ENCODE assay signal across 1 cellular context in genomic region chr12:1628671-1629337, GRCh38.
TF ChIP-seq lines count a peak whose summit lies in the region.

TSS of gene WNT5B (plus strand) at chr12:1629231. CDS start at chr12:1631355, 2,124 bp downstream.

TF ChIP-seq in HepG2, 621 proteins besides CTCF, POLR2A, EP300 and RAD21 (continued from another document):
- TF ChIP-seq, protein P1, sequence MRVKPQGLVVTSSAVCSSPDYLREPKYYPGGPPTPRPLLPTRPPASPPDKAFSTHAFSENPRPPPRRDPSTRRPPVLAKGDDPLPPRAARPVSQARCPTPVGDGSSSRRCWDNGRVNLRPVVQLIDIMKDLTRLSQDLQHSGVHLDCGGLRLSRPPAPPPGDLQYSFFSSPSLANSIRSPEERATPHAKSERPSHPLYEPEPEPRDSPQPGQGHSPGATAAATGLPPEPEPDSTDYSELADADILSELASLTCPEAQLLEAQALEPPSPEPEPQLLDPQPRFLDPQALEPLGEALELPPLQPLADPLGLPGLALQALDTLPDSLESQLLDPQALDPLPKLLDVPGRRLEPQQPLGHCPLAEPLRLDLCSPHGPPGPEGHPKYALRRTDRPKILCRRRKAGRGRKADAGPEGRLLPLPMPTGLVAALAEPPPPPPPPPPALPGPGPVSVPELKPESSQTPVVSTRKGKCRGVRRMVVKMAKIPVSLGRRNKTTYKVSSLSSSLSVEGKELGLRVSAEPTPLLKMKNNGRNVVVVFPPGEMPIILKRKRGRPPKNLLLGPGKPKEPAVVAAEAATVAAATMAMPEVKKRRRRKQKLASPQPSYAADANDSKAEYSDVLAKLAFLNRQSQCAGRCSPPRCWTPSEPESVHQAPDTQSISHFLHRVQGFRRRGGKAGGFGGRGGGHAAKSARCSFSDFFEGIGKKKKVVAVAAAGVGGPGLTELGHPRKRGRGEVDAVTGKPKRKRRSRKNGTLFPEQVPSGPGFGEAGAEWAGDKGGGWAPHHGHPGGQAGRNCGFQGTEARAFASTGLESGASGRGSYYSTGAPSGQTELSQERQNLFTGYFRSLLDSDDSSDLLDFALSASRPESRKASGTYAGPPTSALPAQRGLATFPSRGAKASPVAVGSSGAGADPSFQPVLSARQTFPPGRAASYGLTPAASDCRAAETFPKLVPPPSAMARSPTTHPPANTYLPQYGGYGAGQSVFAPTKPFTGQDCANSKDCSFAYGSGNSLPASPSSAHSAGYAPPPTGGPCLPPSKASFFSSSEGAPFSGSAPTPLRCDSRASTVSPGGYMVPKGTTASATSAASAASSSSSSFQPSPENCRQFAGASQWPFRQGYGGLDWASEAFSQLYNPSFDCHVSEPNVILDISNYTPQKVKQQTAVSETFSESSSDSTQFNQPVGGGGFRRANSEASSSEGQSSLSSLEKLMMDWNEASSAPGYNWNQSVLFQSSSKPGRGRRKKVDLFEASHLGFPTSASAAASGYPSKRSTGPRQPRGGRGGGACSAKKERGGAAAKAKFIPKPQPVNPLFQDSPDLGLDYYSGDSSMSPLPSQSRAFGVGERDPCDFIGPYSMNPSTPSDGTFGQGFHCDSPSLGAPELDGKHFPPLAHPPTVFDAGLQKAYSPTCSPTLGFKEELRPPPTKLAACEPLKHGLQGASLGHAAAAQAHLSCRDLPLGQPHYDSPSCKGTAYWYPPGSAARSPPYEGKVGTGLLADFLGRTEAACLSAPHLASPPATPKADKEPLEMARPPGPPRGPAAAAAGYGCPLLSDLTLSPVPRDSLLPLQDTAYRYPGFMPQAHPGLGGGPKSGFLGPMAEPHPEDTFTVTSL (CRISPR knock-in tag; IDR thresholded peaks at IDR 0.05; ENCODE audit: borderline replicate concordance) = no peak
- TF ChIP-seq ZNF776 (CRISPR knock-in tag; IDR thresholded peaks at IDR 0.05) (0 out of 2 replicates have a peak, but pooled peaks have one; percentile 32), TBX3 (IDR thresholded peaks at IDR 0.05; ENCODE audit: borderline replicate concordance) (no peak)
